In genomic region chr2:156430978-156431358, GRCh38 we compare ENCODE assay signal across 8 cellular contexts. TPM values are rescaled to one million over a fixed set of nuclear protein-coding genes. Genes with fewer than 3 reads are reported as not detected.
DNase-seq lines count a peak whose midpoint lies in the region; ATAC-seq, FAIRE-seq and TF ChIP-seq lines count a peak whose summit lies in the region.

No MANE protein-coding gene starts in this region.

- H4K5ac ChIP-seq in H1 (ENCODE audit: insufficient read length, low read depth, low read length) = no peak overlapping the region

- H3K56ac ChIP-seq in H1 (replicated peaks; ENCODE audit: insufficient read length, low read depth, low read length) = no peak overlapping the region

- H3K36me3 ChIP-seq in H1 (ENCODE audit: control insufficient read depth in 2 of 4, insufficient read depth in 4 of 4, low read length in 3 of 4) (no peaks in the 10 kb centered on the region; a peak in 1 of 8 replicates), thoracic aorta (no peaks in the 10 kb centered on the region)

- H4K8ac ChIP-seq in H1 (ENCODE audit: extremely low read depth, insufficient read depth, low read length) = no peak overlapping the region

- no peak overlapping the region for H2BK12ac ChIP-seq in H1 (ENCODE audit: low read depth, low read length)

- no peak overlapping the region for H4K91ac ChIP-seq in H1 (replicated peaks; ENCODE audit: insufficient read length, low read length)

- TF ChIP-seq CTCF in H1 (IDR thresholded peaks at IDR 0.05; ENCODE audit: control extremely low read depth in 1 of 3, insufficient read depth in 1 of 3, low read depth in 1 of 3, low read length in 3 of 3) = no peak
- no peak for TF ChIP-seq CTCF in thoracic aorta (IDR thresholded peaks at IDR 0.05)

- POLR2A ChIA-PET in activated CD4-positive, alpha-beta T cell treated with anti-CD3 and anti-CD28 coated beads for 36 hours (lab: Charles Lee) = no interaction called here
- POLR2A ChIA-PET in activated CD4-positive, alpha-beta T cell treated with anti-CD3 and anti-CD28 coated beads, Interleukin-2, amount 10 ng/mL, durations not matched to agents 7 days and 5 days (lab: Charles Lee) = no interaction called here
- POLR2A ChIA-PET in H1 (lab: Charles Lee; ENCODE audit: partially characterized antibody) = no interaction called here

- H3K18ac ChIP-seq in H1 (ENCODE audit: extremely low read depth, low read length) = no peak overlapping the region

- H3K9me3 Mint-ChIP-seq in activated CD4-positive, alpha-beta T cell treated with anti-CD3 and anti-CD28 coated beads for 36 hours (ENCODE audit: low read depth) = no peaks in the 10 kb centered on the region
- peaks cover 2% of the 10 kb centered on the region for H3K9me3 Mint-ChIP-seq in activated CD4-positive, alpha-beta T cell treated with anti-CD3 and anti-CD28 coated beads, Interleukin-2, amount 10 ng/mL, durations not matched to agents 7 days and 5 days

- no peak overlapping the region for H3K14ac ChIP-seq in H1 (ENCODE audit: insufficient read length)

- no peaks in the 10 kb centered on the region for H4K20me1 ChIP-seq in H1 (replicated peaks in 1 of 2; ENCODE audit: control insufficient read depth in 1 of 2, insufficient read depth in 2 of 2, low read length in 2 of 2)

- no peak overlapping the region for H3K4me2 ChIP-seq in H1 (ENCODE audit: insufficient read depth in 1 of 2, low read depth in 2 of 2, low read length in 2 of 2)

- H3K79me1 ChIP-seq in H1 (ENCODE audit: low read depth, low read length) = no peaks in the 10 kb centered on the region

- peaks cover 4% of the 10 kb centered on the region; the same call in 1 of the 2 replicates for H3K23me2 ChIP-seq in H1 (ENCODE audit: low read depth, low read length)

- no peaks in the 10 kb centered on the region for H3K36me3 Mint-ChIP-seq in activated CD4-positive, alpha-beta T cell treated with anti-CD3 and anti-CD28 coated beads for 36 hours (ENCODE audit: low read depth)
- no peaks in the 10 kb centered on the region for H3K36me3 Mint-ChIP-seq in activated CD4-positive, alpha-beta T cell treated with anti-CD3 and anti-CD28 coated beads, Interleukin-2, amount 10 ng/mL, durations not matched to agents 7 days and 5 days (ENCODE audit: low read depth)

- H2BK120ac ChIP-seq in H1 (replicated peaks; ENCODE audit: low read depth, low read length) = no peak overlapping the region

- H3K79me2 ChIP-seq in H1 (ENCODE audit: control insufficient read depth in 1 of 2, insufficient read depth in 2 of 2, low read length in 2 of 2) = no peaks in the 10 kb centered on the region

- H2BK20ac ChIP-seq in H1 (ENCODE audit: low read length) = no peak overlapping the region

- H3K4me3 ChIP-seq in H1 (ENCODE audit: extremely low read depth in 1 of 4, insufficient read depth in 2 of 4, low read depth in 3 of 4, low read length in 4 of 4) (no peak overlapping the region), thoracic aorta (no peak overlapping the region)

- H3K27me3 ChIP-seq in H1 (replicated peaks in 1 of 4; ENCODE audit: control insufficient read depth in 3 of 4, extremely low read depth in 1 of 4, insufficient read depth in 3 of 4, low read length in 3 of 4) (no peaks in the 10 kb centered on the region), thoracic aorta (replicated peaks; ENCODE audit: insufficient read depth) (no peaks in the 10 kb centered on the region)

- H3K4me1 ChIP-seq in H1 (replicated peaks in 1 of 4; ENCODE audit: control insufficient read depth in 3 of 4, insufficient read depth in 4 of 4, low read length in 3 of 4) (peaks cover 0 to 3% (median 0%) of the 10 kb centered on the region in 4 experiments; a peak in 1 of 7 replicates), thoracic aorta (ENCODE audit: control insufficient read depth in 1 of 2, low read depth in 2 of 2) (peaks cover 17 to 36% of the 10 kb centered on the region in 2 donors)

- H3K9ac ChIP-seq in H1 (replicated peaks in 1 of 4; ENCODE audit: extremely low read depth in 1 of 4, low read depth in 3 of 4, low read length in 3 of 4) = no peak overlapping the region

- no peak overlapping the region for H2AK5ac ChIP-seq in H1 (ENCODE audit: low read depth, low read length)

- no peaks in the 10 kb centered on the region for H3K9me3 ChIP-seq in H1 (ENCODE audit: insufficient read depth in 2 of 2, low read depth in 1 of 2, low read length in 1 of 2)
- no peaks in the 10 kb centered on the region for H3K9me3 ChIP-seq in thoracic aorta

- no peak for TF ChIP-seq POLR2A in H1 (IDR thresholded peaks at IDR 0.05; ENCODE audit: control extremely low read depth in 1 of 2, low read depth in 2 of 2, low read length in 2 of 2)

- H3K27ac ChIP-seq in H1 (ENCODE audit: low read depth, low read length) (no peak overlapping the region), thoracic aorta (peak overlapping the region; percentile 5 to 41)

- WGBS in H1 (ENCODE audit: extremely low coverage in 1 of 2, insufficient coverage in 1 of 2, insufficient read length in 1 of 2, insufficient replicate concordance in 2 of 2, low coverage in 1 of 2, low lambda C conversion rate in 2 of 2, missing lambda C conversion rate in 1 of 2), 2 experiments = 81% methylated on average over 1 of the region's 1 CpG; no CpG with 5 or more reads in 1 of the 2 experiments

- intact Hi-C loops in activated CD4-positive, alpha-beta T cell treated with anti-CD3 and anti-CD28 coated beads for 36 hours (cut with DNase I, micrococcal nuclease) = no loop called here

- no peaks in the 10 kb centered on the region for H3K27me3 Mint-ChIP-seq in activated CD4-positive, alpha-beta T cell treated with anti-CD3 and anti-CD28 coated beads for 36 hours
- H3K27me3 Mint-ChIP-seq in activated CD4-positive, alpha-beta T cell treated with anti-CD3 and anti-CD28 coated beads, Interleukin-2, amount 10 ng/mL, durations not matched to agents 7 days and 5 days = no peaks in the 10 kb centered on the region

- H2BK15ac ChIP-seq in H1 (ENCODE audit: low read length) = no peak overlapping the region

- ATAC-seq in activated CD4-positive, alpha-beta T cell treated with anti-CD3 and anti-CD28 coated beads for 36 hours = peak; percentile 27
- ATAC-seq in HG02798 (IDR thresholded peaks at IDR 0.05; ENCODE audit: poor library complexity, unreplicated experiment) (peak; percentile 73), thoracic aorta (ENCODE audit: insufficient number of reproducible peaks, low FRiP score, low read depth) (no peak)

- H2BK5ac ChIP-seq in H1 (ENCODE audit: low read depth, low read length) = no peak overlapping the region

- no peak overlapping the region for H3K4me3 Mint-ChIP-seq in activated CD4-positive, alpha-beta T cell treated with anti-CD3 and anti-CD28 coated beads for 36 hours
- H3K4me3 Mint-ChIP-seq in activated CD4-positive, alpha-beta T cell treated with anti-CD3 and anti-CD28 coated beads, Interleukin-2, amount 10 ng/mL, durations not matched to agents 7 days and 5 days = no peak overlapping the region

- peak overlapping the region; percentile 36 for H2AFZ ChIP-seq in H1 (ENCODE audit: low read length)

- H3K23ac ChIP-seq in H1 (ENCODE audit: insufficient read length) = no peak overlapping the region

- H3K4me1 Mint-ChIP-seq in activated CD4-positive, alpha-beta T cell treated with anti-CD3 and anti-CD28 coated beads for 36 hours = peaks cover 15% of the 10 kb centered on the region
- peaks cover 20% of the 10 kb centered on the region for H3K4me1 Mint-ChIP-seq in activated CD4-positive, alpha-beta T cell treated with anti-CD3 and anti-CD28 coated beads, Interleukin-2, amount 10 ng/mL, durations not matched to agents 7 days and 5 days

- no peak for TF ChIP-seq RAD21 in H1 (IDR thresholded peaks at IDR 0.05 in 1 of 2, conservative IDR thresholded peaks at IDR 0.05 in 1 of 2; ENCODE audit: low read depth in 2 of 2, low read length in 2 of 2)

- peak overlapping the region; percentile 24 for H3K27ac Mint-ChIP-seq in activated CD4-positive, alpha-beta T cell treated with anti-CD3 and anti-CD28 coated beads for 36 hours
- H3K27ac Mint-ChIP-seq in activated CD4-positive, alpha-beta T cell treated with anti-CD3 and anti-CD28 coated beads, Interleukin-2, amount 10 ng/mL, durations not matched to agents 7 days and 5 days = no peak overlapping the region

- DNase-seq in activated CD4-positive, alpha-beta T cell treated with anti-CD3 and anti-CD28 coated beads for 36 hours = no peak
- no peak for DNase-seq in activated CD4-positive, alpha-beta T cell treated with anti-CD3 and anti-CD28 coated beads, Interleukin-2, amount 10 ng/mL, durations not matched to agents 7 days and 5 days
- DNase-seq in NCI-H2196 treated with DMSO at 0.1 percent for 48 hours (lab: John Stamatoyannopoulos, UW; ENCODE audit: unreplicated experiment) (peak; percentile 4), H1 (ENCODE audit: low read depth in 1 of 2, low spot score in 2 of 2) (no peak), thoracic aorta (ENCODE audit: low spot score) (no peak)
- DNase-seq in stimulated activated naive CD4-positive, alpha-beta T cell (lab: John Stamatoyannopoulos, UW) = no peak
- DNase-seq in activated CD8-positive, alpha-beta memory T cell treated with anti-CD3 and anti-CD28 coated beads, Interleukin-2, amount 50 U/mL, for 48 hours = no peak

- CTCF ChIA-PET in activated CD4-positive, alpha-beta T cell treated with anti-CD3 and anti-CD28 coated beads for 36 hours (lab: Charles Lee) = no interaction called here
- CTCF ChIA-PET in activated CD4-positive, alpha-beta T cell treated with anti-CD3 and anti-CD28 coated beads, Interleukin-2, amount 10 ng/mL, durations not matched to agents 7 days and 5 days (lab: Charles Lee) = interaction anchor here (0.6 to 1.4 kb wide), 2 partner anchors 10 to 458 kb away, joined by 3 to 5 read pairs; no protein-coding TSS in a partner anchor
- CTCF ChIA-PET in H1 (lab: Charles Lee; ENCODE audit: partially characterized antibody) = interaction anchor here (0.7 kb wide), 1 partner anchor 600 kb away, joined by 4 read pairs; no protein-coding TSS in a partner anchor

- no peak for FAIRE-seq in H1 (lab: Jason Lieb, UNC)

- no peak for TF ChIP-seq EP300 in H1 (IDR thresholded peaks at IDR 0.05; ENCODE audit: borderline replicate concordance in 1 of 2, low read depth in 2 of 2, low read length in 2 of 2)

- no peak overlapping the region for H3K4ac ChIP-seq in H1 (replicated peaks; ENCODE audit: insufficient read length, low read depth, low read length)

RNA-seq across cellular contexts. Expression of gene GPD2, which starts 5.2 kb away (rescaled TPM):
- total RNA-seq in activated CD4-positive, alpha-beta T cell treated with anti-CD3 and anti-CD28 coated beads for 36 hours = 10 to 100 TPM; 31.6 to 32.6 TPM
- total RNA-seq in activated CD4-positive, alpha-beta T cell treated with anti-CD3 and anti-CD28 coated beads, Interleukin-2, amount 10 ng/mL, durations not matched to agents 7 days and 5 days = 10 to 100 TPM; 17.2 to 17.3 TPM
- total RNA-seq in H1 (2021; fragmentation: NEBNext Ultra II Directional; extraction: Animal tissue kit (Norgen Biotek cat#: 25700)) = 43.1 and 43.6 TPM in 2 replicates
- 6.2 and 8.4 TPM in 2 replicates for polyA plus RNA-seq in H1 (2011; rRNA removed)
- 10.5 TPM for polyA plus RNA-seq in H1 (2011; cell fraction: cytosol; rRNA removed)
- 10.6 TPM for polyA plus RNA-seq in H1 (2011; cell fraction: nucleus; rRNA removed)
- polyA plus RNA-seq in H1 (2012, experiment 1 of 2) = 19.8 to 26.1 TPM (median 21.6 TPM) in 4 replicates
- polyA plus RNA-seq in H1 (2012, experiment 2 of 2) = 1.8 TPM
- polyA plus RNA-seq in H1 (2013, experiment 1 of 2) = 39.9 TPM
- polyA plus RNA-seq in H1 (2013, experiment 2 of 2) = 40.4 TPM
- 65.2 and 108 TPM in 2 replicates for polyA minus RNA-seq in H1 (2011; rRNA and poly(A)+ RNA removed)
- 27.5 TPM for polyA minus RNA-seq in H1 (2011; cell fraction: cytosol; rRNA and poly(A)+ RNA removed)
- 26.4 TPM for polyA minus RNA-seq in H1 (2011; cell fraction: nucleus; rRNA and poly(A)+ RNA removed)
- 10 to 100 TPM; 13.7 to 31.7 TPM for total RNA-seq in thoracic aorta
